Comparison of ENCODE assay signal across 24 cellular contexts in the genomic region with DNA sequence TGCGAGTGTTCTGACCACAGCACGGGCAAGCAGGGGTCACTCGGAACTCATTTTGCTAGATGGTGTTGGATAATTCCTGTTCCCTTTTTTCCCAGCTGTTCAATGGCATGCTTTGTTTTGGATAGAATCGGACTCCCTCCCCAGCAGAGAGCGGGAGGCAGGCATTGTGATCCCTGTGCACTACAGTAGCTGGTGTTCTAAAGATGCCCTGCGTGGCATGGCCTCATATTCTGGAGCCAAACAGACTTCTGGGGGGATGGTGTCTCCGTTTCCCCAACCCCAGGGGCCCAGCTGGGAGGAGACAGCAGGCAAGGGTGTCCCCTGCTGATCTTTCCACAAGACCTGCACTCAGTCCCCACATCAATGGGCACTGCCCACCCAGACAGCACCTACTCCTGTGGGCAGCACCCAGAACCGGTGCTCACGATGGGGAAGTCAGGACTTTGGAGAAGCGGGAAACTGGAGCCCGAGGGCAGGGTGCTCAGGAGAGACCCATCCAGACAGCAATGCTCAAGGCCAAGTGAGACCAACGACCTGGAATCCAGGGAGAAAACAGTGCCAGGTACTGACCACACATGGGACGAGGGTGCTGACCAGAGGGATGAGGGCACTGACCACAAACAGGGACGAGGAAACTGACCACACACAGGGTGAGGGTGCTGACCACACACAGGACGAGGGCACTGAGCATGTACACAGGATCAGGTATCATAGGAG.
A peak's percentile ranks its signal among the peaks of the same experiment; 100 is the strongest.
DNase-seq lines count a peak whose midpoint lies in the region; ATAC-seq and TF ChIP-seq lines count a peak whose summit lies in the region.
"Had no signal": no experiment of that assay in that cellular context is flagged by ENCODE, and none has a peak within 500 bp of the region (broad histone marks: within the 10 kb centered on the region; RNA-seq: fewer than 3 reads in every experiment).

No MANE protein-coding gene starts in this region.

- DNase-seq in Ammon's horn (ENCODE audit: low spot score) (peak; percentile 34), RWPE2 (ENCODE audit: low spot score) (peak; percentile 33), hippocampal formation (lab: John Stamatoyannopoulos, UW) (peak; percentile 20 to 26), posterior vena cava (ENCODE audit: low spot score) (peak; percentile 47), NCI-H187 (lab: John Stamatoyannopoulos, UW) (no peak), NCI-H82 treated with DMSO at 0.1 percent for 48 hours (lab: John Stamatoyannopoulos, UW; ENCODE audit: unreplicated experiment) (no peak)
- DNase-seq: ACHN; activated CD4-positive, alpha-beta T cell treated with anti-CD3 and anti-CD28 coated beads, Interleukin-2, amount 50 U/mL, for 4 hours; effector CD8-positive, alpha-beta T cell; HCEC 1CT; left ventricle myocardium superior; NCI-H2081; NCI-H69; occipital lobe; retina; SHP77; small intestine; stimulated activated naive CD8-positive, alpha-beta T cell treated with anti-CD3 and anti-CD28 coated beads, Interleukin-15, Interleukin-2, amounts not matched to agents 100 U/mL and 50 U/mL, for 24 hours; T-helper 2 cell had no signal

- H3K4me3 ChIP-seq in RWPE2 (ENCODE audit: severe bottlenecking) = no peak overlapping the region
- H3K4me3 ChIP-seq: GM12878 had no signal

- H3K27ac ChIP-seq in RWPE2 (ENCODE audit: poor library complexity, severe bottlenecking) = no peak overlapping the region

- H3K9me3 ChIP-seq in RWPE2 (ENCODE audit: severe bottlenecking) = no peaks in the 10 kb centered on the region

- intact Hi-C loops in posterior vena cava (cut with DNase I) = no loop called here

- no peaks in the 10 kb centered on the region for H3K4me1 ChIP-seq in RWPE2 (ENCODE audit: insufficient read depth, poor library complexity, severe bottlenecking)

- no peak for TF ChIP-seq CTCF in RWPE2 (IDR thresholded peaks at IDR 0.05; ENCODE audit: poor library complexity, severe bottlenecking)

- ATAC-seq in RWPE2 (ENCODE audit: low read depth) (no peak), GM18520 (IDR thresholded peaks at IDR 0.05; ENCODE audit: unreplicated experiment) (no peak), HG02798 (IDR thresholded peaks at IDR 0.05; ENCODE audit: poor library complexity, unreplicated experiment) (no peak)
- ATAC-seq: activated T-helper 17 cell treated with anti-CD3 and anti-CD28 coated beads, Interleukin-2, amount 50 U/mL, for 72 hours; GM12878; left ventricle myocardium superior; naive thymus-derived CD8-positive, alpha-beta T cell; stimulated activated naive CD8-positive, alpha-beta T cell treated with anti-CD3 and anti-CD28 coated beads, Interleukin-15, Interleukin-2, amounts not matched to agents 100 U/mL and 50 U/mL, for 24 hours had no signal

- no peaks in the 10 kb centered on the region for H3K27me3 ChIP-seq in RWPE2 (ENCODE audit: insufficient read depth, poor library complexity, severe bottlenecking)

- H3K36me3 ChIP-seq in RWPE2 (ENCODE audit: low read depth) = no peaks in the 10 kb centered on the region

Comparison
In these comparisons a context has a peak if more than half of its experiments do, and no peak if none do; other contexts are left out.
1. DNase-seq: peak in Ammon's horn (single experiment), RWPE2 (single experiment), hippocampal formation (2 of 2) and posterior vena cava (single experiment); none in NCI-H187 (0 of 2) and NCI-H82 treated with DMSO at 0.1 percent for 48 hours (single experiment).